In genomic region chr17:42586514-42587230, GRCh38 we compare ENCODE assay signal across 13 cellular contexts. TPM values are rescaled to one million over a fixed set of nuclear protein-coding genes. Genes with fewer than 3 reads are reported as not detected.
A peak's percentile ranks its signal among the peaks of the same experiment; 100 is the strongest.
DNase-seq lines count a peak whose midpoint lies in the region; ATAC-seq and TF ChIP-seq lines count a peak whose summit lies in the region.
"Had no signal": no experiment of that assay in that cellular context is flagged by ENCODE, and none has a peak within 500 bp of the region (broad histone marks: within the 10 kb centered on the region; RNA-seq: fewer than 3 reads in every experiment).

No MANE protein-coding gene starts in this region.

- H4K20me1 ChIP-seq in mammary epithelial cell (ENCODE audit: insufficient read depth, low read length) (no peaks in the 10 kb centered on the region), smooth muscle cell (ENCODE audit: low read depth) (no peaks in the 10 kb centered on the region)

- BruUV-seq in mammary epithelial cell (replicated peaks; lab: Mats Ljungman, UMichigan): no TSS peak

- TF ChIP-seq CTCF in GM13977 (IDR thresholded peaks at IDR 0.05; ENCODE audit: extremely low read depth, insufficient read depth, missing control alignments) (no peak), mammary epithelial cell (conservative IDR thresholded peaks at IDR 0.05 in 1 of 2, IDR thresholded peaks at IDR 0.05 in 1 of 2; ENCODE audit: extremely low read depth in 1 of 2, insufficient read depth in 1 of 2, low read depth in 1 of 2, low read length in 2 of 2) (no peak), smooth muscle cell (IDR thresholded peaks at IDR 0.05; ENCODE audit: borderline replicate concordance, insufficient read depth, poor library complexity, severe bottlenecking) (no peak)

- dilution Hi-C loops in mammary epithelial cell (cut with HindIII; ENCODE audit: low sequenced_read_pairs): no loop called here

- peaks cover 36% of the 10 kb centered on the region for H3K4me1 ChIP-seq in mammary epithelial cell (ENCODE audit: insufficient read depth, low read length)
- no peaks in the 10 kb centered on the region for H3K4me1 ChIP-seq in smooth muscle cell (ENCODE audit: low read depth)
- H3K4me1 ChIP-seq in HAP-1: no peaks in the 10 kb centered on the region
- H3K4me1 ChIP-seq: adrenal gland had no signal

- H3K9me3 ChIP-seq in mammary epithelial cell (replicated peaks; ENCODE audit: insufficient read depth, low read length): no peaks in the 10 kb centered on the region
- no peaks in the 10 kb centered on the region for H3K9me3 ChIP-seq in smooth muscle cell (replicated peaks; ENCODE audit: low read depth)
- H3K9me3 ChIP-seq in HAP-1: no peaks in the 10 kb centered on the region
- H3K9me3 ChIP-seq: adrenal gland had no signal

- H3K36me3 ChIP-seq in mammary epithelial cell (ENCODE audit: insufficient read depth, low read length) (peaks cover 34% of the 10 kb centered on the region), smooth muscle cell (ENCODE audit: low read depth) (no peaks in the 10 kb centered on the region), HAP-1 (replicated peaks) (peaks cover 53% of the 10 kb centered on the region)

- ATAC-seq in HG02678 (IDR thresholded peaks at IDR 0.05; ENCODE audit: unreplicated experiment) (peak; percentile 52), HG03159 (IDR thresholded peaks at IDR 0.05; ENCODE audit: unreplicated experiment) (no peak)
- ATAC-seq: left ventricle myocardium superior had no signal

- H3K27ac ChIP-seq in mammary epithelial cell (ENCODE audit: insufficient read depth, low read depth, low read length) (peak overlapping the region; percentile 65), smooth muscle cell (ENCODE audit: low read depth) (peak overlapping the region; percentile 74)
- H3K27ac ChIP-seq: adrenal gland had no signal

- DNase-seq in GM13977 (ENCODE audit: low spot score) (peak; percentile 62), mammary epithelial cell (peak; percentile 92), smooth muscle cell (lab: John Stamatoyannopoulos, UW; ENCODE audit: unreplicated experiment) (no peak), NCI-H2171 treated with DMSO at 0.1 percent for 48 hours (lab: John Stamatoyannopoulos, UW) (no peak), HAP-1 (ENCODE audit: low spot score in 2 of 2) (no peak), HuH-7.5 (ENCODE audit: low spot score) (no peak)
- DNase-seq: left ventricle myocardium superior, NCI-H1417 treated with DMSO at 0.1 percent for 48 hours, nucleus accumbens, SW 1271 had no signal

- peak overlapping the region; percentile 51 for H3K9ac ChIP-seq in mammary epithelial cell (ENCODE audit: insufficient read depth, low read length)
- no peak overlapping the region for H3K9ac ChIP-seq in smooth muscle cell (ENCODE audit: low read depth)

- H3K4me2 ChIP-seq in mammary epithelial cell (ENCODE audit: insufficient read depth, low read depth, low read length) (peak overlapping the region; percentile 72), smooth muscle cell (no peak overlapping the region)

- peaks cover 10% of the 10 kb centered on the region for H3K79me2 ChIP-seq in mammary epithelial cell (ENCODE audit: insufficient read depth, low read length)
- H3K79me2 ChIP-seq in smooth muscle cell (ENCODE audit: low read depth): no peaks in the 10 kb centered on the region

- in situ Hi-C loops in GM13977 (cut with MboI; ENCODE audit: low pct_unique_long_range_greater_than_20kb, low sequenced_read_pairs, unreplicated experiment) (no loop called here), mammary epithelial cell (cut with MboI; ENCODE audit: low sequenced_read_pairs in 2 of 2) (loop anchor here in 1 of 2 donors (25.0 kb wide), 1 partner anchor 226 kb away; the partner anchor contains the start of gene BECN1), HAP-1 (cut with MboI; ENCODE audit: low sequenced_read_pairs) (loop anchor here (25.0 kb wide), 2 partner anchors 176 to 351 kb away; partner anchors contain the start of genes RAMP2 and VPS25)

- H3K27me3 ChIP-seq in mammary epithelial cell (ENCODE audit: insufficient read depth, low read length) (no peaks in the 10 kb centered on the region), smooth muscle cell (ENCODE audit: low read depth) (no peaks in the 10 kb centered on the region), HAP-1 (ENCODE audit: low read depth) (no peaks in the 10 kb centered on the region)
- H3K27me3 ChIP-seq: adrenal gland had no signal

- H2AFZ ChIP-seq in mammary epithelial cell (ENCODE audit: low read depth, low read length) (no peak overlapping the region), smooth muscle cell (ENCODE audit: low read depth) (no peak overlapping the region)

- peak overlapping the region in 1 of 3 experiments; percentile 3 for H3K4me3 ChIP-seq in mammary epithelial cell (replicated peaks in 1 of 3; ENCODE audit: insufficient read depth in 1 of 3, low read depth in 2 of 3, low read length in 3 of 3)
- H3K4me3 ChIP-seq in smooth muscle cell: no peak overlapping the region
- no peak overlapping the region for H3K4me3 ChIP-seq in HAP-1
- H3K4me3 ChIP-seq: adrenal gland had no signal

- CTCF ChIA-PET in mammary epithelial cell (lab: Charles Lee; ENCODE audit: low non-redundant PET): interaction anchor here (0.7 kb wide), 1 partner anchor 381 kb away, joined by 5 read pairs; no protein-coding TSS in a partner anchor

- intact Hi-C loops in mammary epithelial cell (cut with micrococcal nuclease): loop anchor here (1.0 kb wide), 1 partner anchor 23 kb away; the partner anchor contains the start of genes RETREG3 and TUBG1

- WGBS in mammary epithelial cell (ENCODE audit: low coverage, missing lambda C conversion rate): 32% methylated on average over 7 of the region's 7 CpGs
- WGBS in smooth muscle cell (ENCODE audit: low lambda C conversion rate): 88% methylated on average over 7 of the region's 7 CpGs

- H3F3A ChIP-seq in smooth muscle cell (ENCODE audit: low read depth): no peaks in the 10 kb centered on the region

RNA-seq across cellular contexts. Expression of gene PSMC3IP, which starts 9.1 kb away (rescaled TPM):
- total RNA-seq in mammary epithelial cell: 10 to 100 TPM in 1 of 2 donors, 1 to 10 TPM in 1; 2.2 to 25.2 TPM
- polyA plus RNA-seq in mammary epithelial cell: 14.4 TPM
- polyA minus RNA-seq in mammary epithelial cell: 8.2 TPM
- 5.2 and 5.3 TPM in 2 replicates for total RNA-seq in smooth muscle cell
- polyA plus RNA-seq in smooth muscle cell: 7.7 and 10.0 TPM in 2 replicates

RNA-seq across cellular contexts. Expression of gene MLX, which starts 19.8 kb away (rescaled TPM):
- total RNA-seq in mammary epithelial cell (10 to 100 TPM; 24.5 to 40.4 TPM), smooth muscle cell (21.6 and 30.1 TPM in 2 replicates)
- polyA plus RNA-seq in mammary epithelial cell (49.3 TPM), smooth muscle cell (21.1 and 26.4 TPM in 2 replicates)
- 26.6 TPM for polyA minus RNA-seq in mammary epithelial cell

RNA-seq across cellular contexts. Expression of gene RETREG3, which starts 22.5 kb away (rescaled TPM):
- total RNA-seq in mammary epithelial cell (10 to 100 TPM; 60.4 to 97.7 TPM), smooth muscle cell (40.4 and 67.8 TPM in 2 replicates)
- polyA plus RNA-seq in mammary epithelial cell (48.5 TPM), smooth muscle cell (32.6 and 34.1 TPM in 2 replicates)
- polyA minus RNA-seq in mammary epithelial cell: 76.4 TPM

RNA-seq across cellular contexts. Expression of gene TUBG1, which starts 22.8 kb away (rescaled TPM):
- 100 to 1,000 TPM in 1 of 2 donors, 10 to 100 TPM in 1; 43.0 to 133 TPM for total RNA-seq in mammary epithelial cell
- 245 TPM for polyA plus RNA-seq in mammary epithelial cell
- polyA minus RNA-seq in mammary epithelial cell: 195 TPM
- 31.6 and 38.7 TPM in 2 replicates for total RNA-seq in smooth muscle cell
- 91.2 and 102 TPM in 2 replicates for polyA plus RNA-seq in smooth muscle cell

RNA-seq across cellular contexts. Expression of gene COASY, which starts 24.7 kb away (rescaled TPM):
- 10 to 100 TPM; 26.0 to 90.1 TPM for total RNA-seq in mammary epithelial cell
- 61.1 TPM for polyA plus RNA-seq in mammary epithelial cell
- polyA minus RNA-seq in mammary epithelial cell: 92.7 TPM
- 16.0 and 23.2 TPM in 2 replicates for total RNA-seq in smooth muscle cell
- 65.0 and 68.2 TPM in 2 replicates for polyA plus RNA-seq in smooth muscle cell

Comparison
In these comparisons a context has a peak if more than half of its experiments do, and no peak if none do; other contexts are left out.
1. DNase-seq: peak in GM13977 (single experiment) and mammary epithelial cell (single experiment); none in smooth muscle cell (single experiment), NCI-H2171 treated with DMSO at 0.1 percent for 48 hours (single experiment), HAP-1 (0 of 2) and HuH-7.5 (single experiment).